ENCODE assay signal across 27 cellular contexts in genomic region chr6:70033781-70034180, GRCh38.
A peak's percentile ranks its signal among the peaks of the same experiment; 100 is the strongest.
DNase-seq lines count a peak whose midpoint lies in the region; ATAC-seq, FAIRE-seq and TF ChIP-seq lines count a peak whose summit lies in the region.
"Had no signal": no experiment of that assay in that cellular context is flagged by ENCODE, and none has a peak within 500 bp of the region (broad histone marks: within the 10 kb centered on the region; RNA-seq: fewer than 3 reads in every experiment).

No MANE protein-coding gene starts in this region.

- intact Hi-C loops in sciatic nerve (cut with DNase I): no loop called here

- DNase-seq in NCI-H1694 treated with DMSO at 0.1 percent for 48 hours (lab: John Stamatoyannopoulos, UW) (peak; percentile 10), NCI-H1694 (lab: John Stamatoyannopoulos, UW) (no peak), GM19239 (ENCODE audit: insufficient read length, low spot score) (no peak), SK-N-MC (ENCODE audit: low read depth, low spot score) (peak; percentile 40), sciatic nerve (ENCODE audit: low spot score) (no peak), ureter (ENCODE audit: low spot score) (no peak)
- DNase-seq: 8988T; ACHN; BE2C; C1 segment of cervical spinal cord; CD4-positive, alpha-beta memory T cell; CD4-positive, CD25-positive, alpha-beta regulatory T cell; CD8-positive, alpha-beta memory T cell; COR-L47; DMS153; DMS53; DMS79; DND-41; EL; GDM1 had no signal

- peak; percentile 14 for FAIRE-seq in GM19239 (lab: Jason Lieb, UNC)
- FAIRE-seq: A204.1, GM12878, GM12892, GM18507 had no signal

- H3K27ac ChIP-seq in SK-N-MC: peak overlapping the region; percentile 19; the same call in 1 of the 2 replicates
- H3K27ac ChIP-seq: BLaER1 had no signal

- H3K4me3 ChIP-seq in SK-N-MC: no peak overlapping the region
- H3K4me3 ChIP-seq: BLaER1, GM12878 had no signal

- H3K36me3 ChIP-seq in SK-N-MC (ENCODE audit: insufficient read depth, low read length): no peaks in the 10 kb centered on the region
- H3K36me3 ChIP-seq: BE2C, BLaER1 had no signal

- peak; percentile 22; the same call in 1 of the 3 replicates for ATAC-seq in SK-N-SH treated with all-trans-retinoic acid at 6 μM for 48 hours
- no peak for ATAC-seq in sciatic nerve
- no peak for ATAC-seq in HG03139 (IDR thresholded peaks at IDR 0.05; ENCODE audit: unreplicated experiment)
- ATAC-seq: GM12878 had no signal

- H3K9me3 ChIP-seq in SK-N-MC (ENCODE audit: low read depth, low read length): no peaks in the 10 kb centered on the region
- H3K9me3 ChIP-seq: BE2C, BLaER1 had no signal

- H3K9ac ChIP-seq in SK-N-MC (ENCODE audit: insufficient read length): no peak overlapping the region
- H3K9ac ChIP-seq: BLaER1 had no signal

TF ChIP-seq in SK-N-SH treated with all-trans-retinoic acid at 6 μM for 48 hours, 23 proteins besides CTCF, POLR2A, EP300 and RAD21:
- TF ChIP-seq ISL1 (CRISPR knock-in tag; IDR thresholded peaks at IDR 0.05) (peak; percentile 76), TSHZ2 (CRISPR knock-in tag; IDR thresholded peaks at IDR 0.05) (peak; percentile 90), TCF4 (CRISPR knock-in tag; IDR thresholded peaks at IDR 0.05; ENCODE audit: borderline replicate concordance) (peak; percentile 93), GLIS3 (CRISPR knock-in tag; IDR thresholded peaks at IDR 0.05) (peak; percentile 85; the same call in 1 of the 2 replicates), ZFP3 (CRISPR knock-in tag; IDR thresholded peaks at IDR 0.05) (no peak)
TF ChIP-seq in SK-N-SH treated with all-trans-retinoic acid at 6 μM for 48 hours: peak in this region for 4.

Comparison
In these comparisons a context has a peak if more than half of its experiments do, and no peak if none do; other contexts are left out.
1. DNase-seq: peak in NCI-H1694 treated with DMSO at 0.1 percent for 48 hours (single experiment) and SK-N-MC (single experiment); none in NCI-H1694 (single experiment), GM19239 (single experiment), sciatic nerve (single experiment) and ureter (single experiment).